In the genomic region with DNA sequence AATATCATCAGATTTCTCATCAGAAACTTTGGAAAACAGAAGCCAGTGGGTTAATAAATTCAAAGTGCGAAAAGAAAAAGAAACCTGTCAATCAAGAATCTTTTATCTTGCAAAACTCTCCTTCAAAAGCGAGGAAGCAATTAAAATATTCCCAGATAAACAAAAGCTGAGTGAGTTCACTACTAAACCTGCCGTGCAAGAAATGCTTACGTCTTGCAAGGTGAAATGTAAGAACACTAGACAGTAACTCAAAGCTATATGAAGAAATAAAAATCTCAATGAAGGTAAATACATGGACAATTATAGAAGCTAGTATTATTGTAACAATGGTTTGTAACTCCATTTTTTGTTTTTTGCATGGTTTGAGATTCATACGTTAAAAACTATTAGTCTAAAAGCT, we compare ENCODE assay signal across 25 cellular contexts.
"Had no signal": no experiment of that assay in that cellular context is flagged by ENCODE, and none has a peak within 500 bp of the region (broad histone marks: within the 10 kb centered on the region; RNA-seq: fewer than 3 reads in every experiment).

No MANE protein-coding gene starts in this region.

- H3K4me3 ChIP-seq: esophagus squamous epithelium, left ventricle myocardium inferior, lung, mucosa of descending colon, right atrium auricular region, tibial nerve had no signal

- H3K27me3 ChIP-seq: brain microvascular endothelial cell, esophagus squamous epithelium, right atrium auricular region, tibial nerve had no signal

- H3K4me1 ChIP-seq: esophagus squamous epithelium, left ventricle myocardium inferior, right atrium auricular region, tibial nerve had no signal

- H3K27ac Mint-ChIP-seq: activated naive CD4-positive, alpha-beta T cell treated with anti-CD3 and anti-CD28 coated beads, Interleukin-2, amount 10 ng/mL, durations not matched to agents 7 days and 5 days; activated naive CD8-positive, alpha-beta T cell treated with anti-CD3 and anti-CD28 coated beads, Interleukin-2, amount 10 ng/mL, durations not matched to agents 7 days and 5 days; activated T-helper 1 cell treated with anti-CD3 and anti-CD28 coated beads, Interleukin-12 subunit alpha, Interleukin-12 subunit beta, Interleukin-2, Interleukin-4 antibody, amounts not matched to agents 30 ng/mL and 10 ng/mL and 1 ng/mL, durations not matched to agents 14 hours and 24 hours and 36 hours; natural killer cell treated with Interleukin-12 subunit alpha and Interleukin-12 subunit beta and Interleukin-15 and Interleukin-18, amount 100 ng/mL, for 72 hours; stimulated activated naive B cell treated with anti-CD40 and anti-IgM and Interleukin-4, amounts not matched to agents 10 μg/mL and 1 μg/mL and 100 μg/mL, for 72 hours; T-helper 2 cell treated with Interferon-gamma antibody and Interleukin-4, amounts not matched to agents 5 μg/mL and 100 μg/mL, for 36 hours had no signal

- H3K27ac ChIP-seq: brain microvascular endothelial cell, esophagus squamous epithelium, left ventricle myocardium inferior, right atrium auricular region, tibial nerve had no signal

- H3K4me3 Mint-ChIP-seq: activated naive CD4-positive, alpha-beta T cell treated with anti-CD3 and anti-CD28 coated beads, Interleukin-2, amount 10 ng/mL, durations not matched to agents 7 days and 5 days; activated naive CD8-positive, alpha-beta T cell treated with anti-CD3 and anti-CD28 coated beads, Interleukin-2, amount 10 ng/mL, durations not matched to agents 7 days and 5 days; activated T-helper 1 cell treated with anti-CD3 and anti-CD28 coated beads, Interleukin-12 subunit alpha, Interleukin-12 subunit beta, Interleukin-2, Interleukin-4 antibody, amounts not matched to agents 30 ng/mL and 10 ng/mL and 1 ng/mL, durations not matched to agents 14 hours and 24 hours and 36 hours; natural killer cell treated with Interleukin-12 subunit alpha and Interleukin-12 subunit beta and Interleukin-15 and Interleukin-18, amount 100 ng/mL, for 72 hours; stimulated activated naive B cell treated with anti-CD40 and anti-IgM and Interleukin-4, amounts not matched to agents 10 μg/mL and 1 μg/mL and 100 μg/mL, for 72 hours; T-helper 2 cell treated with Interferon-gamma antibody and Interleukin-4, amounts not matched to agents 5 μg/mL and 100 μg/mL, for 36 hours had no signal

- H3K4me1 Mint-ChIP-seq: activated naive CD4-positive, alpha-beta T cell treated with anti-CD3 and anti-CD28 coated beads, Interleukin-2, amount 10 ng/mL, durations not matched to agents 7 days and 5 days; activated naive CD8-positive, alpha-beta T cell treated with anti-CD3 and anti-CD28 coated beads, Interleukin-2, amount 10 ng/mL, durations not matched to agents 7 days and 5 days; stimulated activated naive B cell treated with anti-CD40 and anti-IgM and Interleukin-4, amounts not matched to agents 10 μg/mL and 1 μg/mL and 100 μg/mL, for 72 hours had no signal

- H3K9me3 Mint-ChIP-seq: activated naive CD4-positive, alpha-beta T cell treated with anti-CD3 and anti-CD28 coated beads, Interleukin-2, amount 10 ng/mL, durations not matched to agents 7 days and 5 days; natural killer cell treated with Interleukin-12 subunit alpha and Interleukin-12 subunit beta and Interleukin-15 and Interleukin-18, amount 100 ng/mL, for 72 hours had no signal

- H3K36me3 ChIP-seq: brain microvascular endothelial cell, esophagus squamous epithelium, left ventricle myocardium inferior, right atrium auricular region, tibial nerve had no signal

- H3K36me3 Mint-ChIP-seq: activated naive CD4-positive, alpha-beta T cell treated with anti-CD3 and anti-CD28 coated beads, Interleukin-2, amount 10 ng/mL, durations not matched to agents 7 days and 5 days; activated naive CD8-positive, alpha-beta T cell treated with anti-CD3 and anti-CD28 coated beads, Interleukin-2, amount 10 ng/mL, durations not matched to agents 7 days and 5 days; natural killer cell treated with Interleukin-12 subunit alpha and Interleukin-12 subunit beta and Interleukin-15 and Interleukin-18, amount 100 ng/mL, for 72 hours; stimulated activated naive B cell treated with anti-CD40 and anti-IgM and Interleukin-4, amounts not matched to agents 10 μg/mL and 1 μg/mL and 100 μg/mL, for 72 hours had no signal

- FAIRE-seq: astrocyte, frontal cortex, islet of Langerhans had no signal

- H3K9me3 ChIP-seq: esophagus squamous epithelium, mucosa of descending colon had no signal

- DNase-seq: activated CD4-positive, alpha-beta T cell treated with anti-CD3 and anti-CD28 coated beads for 4 hours; activated CD4-positive, alpha-beta T cell treated with anti-CD3 and anti-CD28 coated beads, Interleukin-2, amount 50 U/mL, for 4 hours; activated CD4-positive, CD25-positive, alpha-beta regulatory T cell; activated gamma-delta T cell; activated naive CD4-positive, alpha-beta T cell treated with anti-CD3 and anti-CD28 coated beads, Interleukin-2, amount 10 ng/mL, durations not matched to agents 7 days and 5 days; activated naive CD8-positive, alpha-beta T cell treated with anti-CD3 and anti-CD28 coated beads, Interleukin-2, amount 10 ng/mL, durations not matched to agents 7 days and 5 days; activated T-cell treated with anti-CD3 and anti-CD28 coated beads for 4 hours; brain microvascular endothelial cell; caudate nucleus; esophagus squamous epithelium; glutamatergic neuron; left ventricle myocardium inferior; mucosa of descending colon; stimulated activated CD4-positive, alpha-beta T cell treated with anti-CD3 and anti-CD28 coated beads, Interleukin-15, amount 100 ng/mL, for 24 hours; stimulated activated CD4-positive, alpha-beta T cell treated with anti-CD3 and anti-CD28 coated beads, Interleukin-2, amount 100 ng/mL, for 24 hours; stimulated activated naive B cell treated with anti-CD40 and anti-IgM and Interleukin-4, amounts not matched to agents 10 μg/mL and 1 μg/mL and 100 μg/mL, for 72 hours had no signal
